Comparison of ENCODE assay signal across 31 cellular contexts in genomic region chr22:38414009-38414395, GRCh38. TPM values are rescaled to one million over a fixed set of nuclear protein-coding genes. Genes with fewer than 3 reads are reported as not detected.
A peak's percentile ranks its signal among the peaks of the same experiment; 100 is the strongest.
DNase-seq lines count a peak whose midpoint lies in the region; ATAC-seq and TF ChIP-seq lines count a peak whose summit lies in the region.
"Had no signal": no experiment of that assay in that cellular context is flagged by ENCODE, and none has a peak within 500 bp of the region (broad histone marks: within the 10 kb centered on the region; RNA-seq: fewer than 3 reads in every experiment).

No MANE protein-coding gene starts in this region.

- H3K36me3 ChIP-seq in left lung (no peaks in the 10 kb centered on the region), testis (ENCODE audit: low read depth, missing control alignments) (no peaks in the 10 kb centered on the region), transverse colon (no peaks in the 10 kb centered on the region)
- H3K36me3 ChIP-seq: HAP-1, pancreas had no signal

- no peaks in the 10 kb centered on the region for H3K9me3 ChIP-seq in left lung
- no peaks in the 10 kb centered on the region for H3K9me3 ChIP-seq in testis
- no peaks in the 10 kb centered on the region for H3K9me3 ChIP-seq in transverse colon
- H3K9me3 ChIP-seq: pancreas had no signal

- H3K4me3 ChIP-seq in left lung = no peak overlapping the region
- H3K4me3 ChIP-seq in testis = no peak overlapping the region
- H3K4me3 ChIP-seq in transverse colon = no peak overlapping the region
- H3K4me3 ChIP-seq: HAP-1, PC-9 had no signal

- 89 to 96% methylated on average over 7 of the region's 7 CpGs for WGBS in testis, 2 donors
- WGBS in transverse colon (ENCODE audit: low coverage in 1 of 2), 2 donors = 70 to 94% methylated on average over 2 to 7 of the region's 7 CpGs

- no peak for TF ChIP-seq POLR2A in testis (IDR thresholded peaks at IDR 0.05)
- TF ChIP-seq POLR2A in transverse colon (IDR thresholded peaks at IDR 0.05) = no peak

- H3K27me3 Mint-ChIP-seq in WTC11 (ENCODE audit: low read depth) = peaks cover 4% of the 10 kb centered on the region; the same call in 1 of the 2 replicates

- peak; percentile 22 for DNase-seq in Right ventricle myocardium superior
- no peak for DNase-seq in left cardiac atrium
- peak; percentile 6 for DNase-seq in WTC11 (ENCODE audit: low spot score)
- peak; percentile 12 to 32 for DNase-seq in left lung
- DNase-seq in testis = peak; percentile 11
- no peak for DNase-seq in transverse colon
- DNase-seq in HUDEP-2 (lab: John Stamatoyannopoulos, UW; ENCODE audit: unreplicated experiment in 76 of 76) = no peak
- no peak for DNase-seq in SKM-1 (lab: John Stamatoyannopoulos, UW; ENCODE audit: unreplicated experiment)
- DNase-seq: activated CD4-positive, alpha-beta T cell treated with anti-CD3 and anti-CD28 coated beads, Interleukin-2, amount 10 ng/mL, durations not matched to agents 24 days and 14 days; activated naive CD4-positive, alpha-beta T cell; activated T-cell treated with anti-CD3 and anti-CD28 coated beads, Interleukin-2, amount 50 U/mL, for 1 hour; central memory CD4-positive, alpha-beta T cell; cortex of kidney; foreskin keratinocyte; Kasumi-1; kidney glomerular epithelial cell; NCI-H1436; NCI-H2081; NCI-H345; NCI-H69; nephron progenitor cell; SHP77 treated with DMSO at 0.1 percent for 48 hours; stimulated activated CD8-positive, alpha-beta memory T cell treated with anti-CD3 and anti-CD28 coated beads, Interleukin-4, amount 100 ng/mL, for 48 hours; stimulated activated naive CD8-positive, alpha-beta T cell treated with anti-CD3 and anti-CD28 coated beads, Interleukin-15, amount 100 ng/mL, for 72 hours had no signal

- H3K27me3 ChIP-seq in left lung (peaks cover 0 to 8% of the 10 kb centered on the region in 2 donors), testis (no peaks in the 10 kb centered on the region), transverse colon (no peaks in the 10 kb centered on the region)
- H3K27me3 ChIP-seq: pancreas had no signal

- H3K4me1 ChIP-seq in left lung (peaks cover 6 to 9% of the 10 kb centered on the region in 2 donors), testis (peaks cover 10% of the 10 kb centered on the region), transverse colon (peaks cover 8 to 11% (median 10%) of the 10 kb centered on the region in 4 donors)
- H3K4me1 ChIP-seq: foreskin keratinocyte had no signal

- TF ChIP-seq EP300 in transverse colon (IDR thresholded peaks at IDR 0.05; ENCODE audit: low read depth) = no peak

- POLR2A ChIA-PET in WTC11 (lab: Charles Lee) = no interaction called here

- CTCF ChIA-PET in WTC11 (lab: Charles Lee) = interaction anchor here (0.6 to 4.2 kb wide), 4 partner anchors 9 to 706 kb away, joined by 3 to 52 read pairs (median 14); no protein-coding TSS in a partner anchor

- no peak for TF ChIP-seq CTCF in WTC11 (IDR thresholded peaks at IDR 0.05)
- TF ChIP-seq CTCF in left lung (IDR thresholded peaks at IDR 0.05) = no peak
- TF ChIP-seq CTCF in testis (IDR thresholded peaks at IDR 0.05) = no peak
- TF ChIP-seq CTCF in transverse colon (IDR thresholded peaks at IDR 0.05) = no peak

- H3K9me3 Mint-ChIP-seq in WTC11 = peaks cover 4% of the 10 kb centered on the region
- H3K9me3 Mint-ChIP-seq: activated CD4-positive, alpha-beta T cell treated with anti-CD3 and anti-CD28 coated beads, Interleukin-2, amount 10 ng/mL, durations not matched to agents 24 days and 14 days; CD4-positive, alpha-beta T cell; stimulated activated naive CD8-positive, alpha-beta T cell treated with anti-CD3 and anti-CD28 coated beads, Interleukin-15, amount 100 ng/mL, for 72 hours; T-helper 2 cell treated with Interferon-gamma antibody and Interleukin-4, amounts not matched to agents 5 μg/mL and 100 μg/mL, for 36 hours had no signal

- intact Hi-C loops in Right ventricle myocardium superior (cut with DNase I) (no loop called here), left cardiac atrium (cut with DNase I) (loop anchor here in 1 of 2 donors (5.0 kb wide), 1 partner anchor 43 kb away; the partner anchor contains the start of gene KCNJ4), left lung (cut with DNase I) (no loop called here), testis (cut with DNase I; ENCODE audit: low total_unique reads) (no loop called here), transverse colon (cut with DNase I; ENCODE audit: low total_unique reads) (no loop called here)

- H3K27ac ChIP-seq in left lung (no peak overlapping the region), testis (no peak overlapping the region), transverse colon (no peak overlapping the region)
- H3K27ac ChIP-seq: foreskin keratinocyte, pancreas, PC-9 had no signal

- H3K36me3 Mint-ChIP-seq in WTC11 = peaks cover 13% of the 10 kb centered on the region

- H3K4me1 Mint-ChIP-seq in WTC11 = peaks cover 17% of the 10 kb centered on the region
- H3K4me1 Mint-ChIP-seq: activated CD4-positive, alpha-beta T cell treated with anti-CD3 and anti-CD28 coated beads, Interleukin-2, amount 10 ng/mL, durations not matched to agents 24 days and 14 days had no signal

- ATAC-seq in Right ventricle myocardium superior (ENCODE audit: poor library complexity) (no peak), left cardiac atrium (no peak), WTC11 (no peak), left lung (no peak)
- ATAC-seq: stimulated activated naive CD8-positive, alpha-beta T cell treated with anti-CD3 and anti-CD28 coated beads, Interleukin-15, amount 100 ng/mL, for 72 hours had no signal

- no peak overlapping the region for H3K4me3 Mint-ChIP-seq in WTC11
- H3K4me3 Mint-ChIP-seq: activated CD4-positive, alpha-beta T cell treated with anti-CD3 and anti-CD28 coated beads, Interleukin-2, amount 10 ng/mL, durations not matched to agents 24 days and 14 days; CD4-positive, alpha-beta T cell; nephron progenitor cell; stimulated activated naive CD8-positive, alpha-beta T cell treated with anti-CD3 and anti-CD28 coated beads, Interleukin-15, amount 100 ng/mL, for 72 hours; T-helper 2 cell treated with Interferon-gamma antibody and Interleukin-4, amounts not matched to agents 5 μg/mL and 100 μg/mL, for 36 hours had no signal

- no peak overlapping the region for H3K27ac Mint-ChIP-seq in WTC11
- H3K27ac Mint-ChIP-seq: activated CD4-positive, alpha-beta T cell treated with anti-CD3 and anti-CD28 coated beads, Interleukin-2, amount 10 ng/mL, durations not matched to agents 24 days and 14 days; CD4-positive, alpha-beta T cell; nephron progenitor cell; stimulated activated naive CD8-positive, alpha-beta T cell treated with anti-CD3 and anti-CD28 coated beads, Interleukin-15, amount 100 ng/mL, for 72 hours; T-helper 2 cell treated with Interferon-gamma antibody and Interleukin-4, amounts not matched to agents 5 μg/mL and 100 μg/mL, for 36 hours had no signal

- in situ Hi-C loops in transverse colon (cut with MboI; ENCODE audit: low pct_ligation_motif_present in 1 of 4, low pct_unique_long_range_greater_than_20kb in 1 of 4, low sequenced_read_pairs in 3 of 4) = loop anchor here in 1 of 4 donors (25.0 kb wide), 1 partner anchor 102 kb away; the partner anchor contains the start of gene CSNK1E

TF ChIP-seq in WTC11, 78 proteins besides CTCF, POLR2A, EP300 and RAD21:
- TF ChIP-seq E2F4 (CRISPR knock-in tag; IDR thresholded peaks at IDR 0.05; ENCODE audit: borderline replicate concordance, low read depth) (no peak), NR2C2 (CRISPR knock-in tag; IDR thresholded peaks at IDR 0.05) (no peak), ESRRA (CRISPR knock-in tag; IDR thresholded peaks at IDR 0.05; ENCODE audit: borderline replicate concordance) (no peak)

RNA-seq across cellular contexts. Expression of gene KCNJ4, which starts 41.0 kb away (rescaled TPM):
- 16.6 TPM for total RNA-seq in Right ventricle myocardium superior
- 10 to 100 TPM in 1 of 2 donors, 1 to 10 TPM in 1; 7.2 to 15.9 TPM for total RNA-seq in left cardiac atrium
- 3.1 to 3.3 TPM (median 3.2 TPM) in 3 replicates for total RNA-seq in WTC11 (2021)
- total RNA-seq in left lung = not detected
- 1 to 10 TPM; 1.7 to 3.0 TPM for total RNA-seq in testis
- 1.7 TPM for polyA plus RNA-seq in testis (ENCODE audit: insufficient read depth, low read depth, low replicate concordance)
- not detected for total RNA-seq in transverse colon
- total RNA-seq: activated CD4-positive, alpha-beta T cell treated with anti-CD3 and anti-CD28 coated beads, Interleukin-2, amount 10 ng/mL, durations not matched to agents 24 days and 14 days; CD4-positive, alpha-beta T cell; esophagus mucosa; foreskin keratinocyte; pancreas had no signal
- polyA plus RNA-seq: adipose tissue, pancreas had no signal

RNA-seq across cellular contexts. Expression of gene KDELR3, which starts 53.9 kb away (rescaled TPM):
- total RNA-seq in Right ventricle myocardium superior (3.1 TPM), left cardiac atrium (10 to 100 TPM in 1 of 2 donors, 1 to 10 TPM in 1; 9.2 to 10.1 TPM), WTC11 (2021) (5.7 to 10.3 TPM (median 7.7 TPM) in 3 replicates), left lung (10 to 100 TPM; 25.9 to 53.8 TPM), testis (1 to 10 TPM; 6.7 to 8.6 TPM), transverse colon (10 to 100 TPM in 1 of 4 donors, 1 to 10 TPM in 2, not detected in 1; 5.6 to 12.5 (median 8.7) TPM)
- polyA plus RNA-seq in testis (ENCODE audit: insufficient read depth, low read depth, low replicate concordance) = 10.4 TPM
- total RNA-seq: CD4-positive, alpha-beta T cell had no signal

Comparison
In these comparisons a context has a peak if more than half of its experiments do, and no peak if none do; other contexts are left out.
1. DNase-seq: peak in Right ventricle myocardium superior (single experiment), WTC11 (single experiment), left lung (2 of 2) and testis (single experiment); none in left cardiac atrium (single experiment), transverse colon (single experiment), HUDEP-2 (0 of 76) and SKM-1 (single experiment).